ENCODE assay signal across 31 cellular contexts in genomic region chr2:133789743-133790142, GRCh38.
DNase-seq lines count a peak whose midpoint lies in the region; ATAC-seq and TF ChIP-seq lines count a peak whose summit lies in the region.
"Had no signal": no experiment of that assay in that cellular context is flagged by ENCODE, and none has a peak within 500 bp of the region (broad histone marks: within the 10 kb centered on the region; RNA-seq: fewer than 3 reads in every experiment).

No MANE protein-coding gene starts in this region.

- peak overlapping the region; percentile 62 for H4K8ac ChIP-seq in mesenchymal stem cell (ENCODE audit: low read length)

- H3F3A ChIP-seq in GM23338 (replicated peaks; ENCODE audit: low read depth), result no peaks in the 10 kb centered on the region

- H3K4me3 Mint-ChIP-seq in GM23338, result no peak overlapping the region
- H3K4me3 Mint-ChIP-seq: activated naive CD4-positive, alpha-beta T cell treated with anti-CD3 and anti-CD28 coated beads for 36 hours; naive B cell; stimulated activated memory B cell treated with anti-CD40 and anti-IgM and Interleukin-4, amounts not matched to agents 10 μg/mL and 1 μg/mL and 100 μg/mL, for 72 hours; T-cell had no signal

- no peaks in the 10 kb centered on the region for H4K20me1 ChIP-seq in GM23338 (replicated peaks; ENCODE audit: insufficient read depth)
- H4K20me1 ChIP-seq: BLaER1 treated with 17β-estradiol and CSF1 and Interleukin-3, amounts not matched to agents 10 nM and 100 nM had no signal

- no peak overlapping the region for H2BK12ac ChIP-seq in mesenchymal stem cell (ENCODE audit: low read length in 2 of 2)

- H3K4ac ChIP-seq in mesenchymal stem cell (ENCODE audit: low read depth in 1 of 2, low read length in 2 of 2), result no peak overlapping the region

- no peak overlapping the region for H3K14ac ChIP-seq in mesenchymal stem cell (ENCODE audit: low read length in 2 of 2)

- H3K18ac ChIP-seq in mesenchymal stem cell (ENCODE audit: low read depth in 1 of 2, low read length in 2 of 2), result no peak overlapping the region

- H2BK120ac ChIP-seq in mesenchymal stem cell (ENCODE audit: low read depth, low read length), result no peak overlapping the region

- peaks cover 12% of the 10 kb centered on the region; the same call in 2 of the 3 replicates for H3K9me3 Mint-ChIP-seq in GM23338

- TF ChIP-seq CTCF in GM23338 (conservative IDR thresholded peaks at IDR 0.05; ENCODE audit: low read depth in 2 of 2), result no peak
- no peak for TF ChIP-seq CTCF in choroid plexus epithelial cell (conservative IDR thresholded peaks at IDR 0.05; ENCODE audit: low read depth, low read length)

- no peak overlapping the region for H2BK15ac ChIP-seq in mesenchymal stem cell (ENCODE audit: low read depth, poor library complexity, severe bottlenecking)

- H3K4me1 ChIP-seq in GM23338 (ENCODE audit: insufficient read depth) (no peaks in the 10 kb centered on the region), mesenchymal stem cell (ENCODE audit: control insufficient read depth, insufficient read depth, low read depth, low read length) (peaks cover 5% of the 10 kb centered on the region)
- H3K4me1 ChIP-seq: adrenal gland; BLaER1 treated with 17β-estradiol and CSF1 and Interleukin-3, amounts not matched to agents 10 nM and 100 nM; breast epithelium; Caco-2; foreskin keratinocyte; heart left ventricle; sigmoid colon; SJCRH30; upper lobe of right lung had no signal

- no peaks in the 10 kb centered on the region for H3K79me1 ChIP-seq in mesenchymal stem cell (replicated peaks; ENCODE audit: low read length, poor library complexity, severe bottlenecking)

- H3K23ac ChIP-seq in mesenchymal stem cell (ENCODE audit: low read length in 2 of 2), result no peak overlapping the region

- peak overlapping the region; percentile 4 for H2AK5ac ChIP-seq in mesenchymal stem cell (ENCODE audit: low read length, severe bottlenecking)

- H3K4me2 ChIP-seq in GM23338 (no peak overlapping the region), mesenchymal stem cell (ENCODE audit: low read length, poor library complexity, severe bottlenecking) (no peak overlapping the region)
- H3K4me2 ChIP-seq: BLaER1 treated with 17β-estradiol and CSF1 and Interleukin-3, amounts not matched to agents 10 nM and 100 nM had no signal

- H2AFZ ChIP-seq in GM23338, result no peak overlapping the region
- no peak overlapping the region for H2AFZ ChIP-seq in mesenchymal stem cell (ENCODE audit: low read depth, low read length)
- H2AFZ ChIP-seq: GM23248 had no signal

- no peak overlapping the region for H4K91ac ChIP-seq in mesenchymal stem cell (ENCODE audit: low read length)

- ATAC-seq in GM23338, result peak; percentile 35; the same call in 2 of the 3 replicates
- ATAC-seq in GM18867 (IDR thresholded peaks at IDR 0.05; ENCODE audit: unreplicated experiment), result no peak
- ATAC-seq: esophagus mucosa; foreskin keratinocyte; heart left ventricle; stimulated activated memory B cell treated with anti-CD40 and anti-IgM and Interleukin-4, amounts not matched to agents 10 μg/mL and 1 μg/mL and 100 μg/mL, for 72 hours; T-cell; upper lobe of right lung had no signal

- H3K4me3 ChIP-seq in GM23338, result no peak overlapping the region
- H3K4me3 ChIP-seq in MG63, result no peak overlapping the region
- H3K4me3 ChIP-seq in choroid plexus epithelial cell (ENCODE audit: low read depth, low read length), result no peak overlapping the region
- H3K4me3 ChIP-seq in mesenchymal stem cell (ENCODE audit: insufficient read depth in 1 of 2, low read depth in 1 of 2, low read length in 2 of 2), result no peak overlapping the region
- H3K4me3 ChIP-seq: adrenal gland; BLaER1 treated with 17β-estradiol and CSF1 and Interleukin-3, amounts not matched to agents 10 nM and 100 nM; breast epithelium; GM23248; heart left ventricle; sigmoid colon; SJCRH30; upper lobe of right lung had no signal

- H3K4me1 Mint-ChIP-seq in GM23338, result peaks cover 4% of the 10 kb centered on the region; the same call in 2 of the 3 replicates
- H3K4me1 Mint-ChIP-seq: naive B cell; stimulated activated memory B cell treated with anti-CD40 and anti-IgM and Interleukin-4, amounts not matched to agents 10 μg/mL and 1 μg/mL and 100 μg/mL, for 72 hours; T-cell had no signal

- no peaks in the 10 kb centered on the region for H3K79me2 ChIP-seq in GM23338 (replicated peaks; ENCODE audit: insufficient read depth)

- no peak overlapping the region for H3K27ac Mint-ChIP-seq in GM23338
- H3K27ac Mint-ChIP-seq: activated naive CD4-positive, alpha-beta T cell treated with anti-CD3 and anti-CD28 coated beads for 36 hours; naive B cell; progenitor cell of endocrine pancreas; stimulated activated memory B cell treated with anti-CD40 and anti-IgM and Interleukin-4, amounts not matched to agents 10 μg/mL and 1 μg/mL and 100 μg/mL, for 72 hours; T-cell had no signal

- DNase-seq in GM23338 (ENCODE audit: low spot score) (no peak), MG63 (peak; percentile 67), choroid plexus epithelial cell (ENCODE audit: low read depth) (peak; percentile 61), mesenchymal stem cell (no peak), HK-2 (ENCODE audit: unreplicated experiment) (no peak)
- no peak for DNase-seq in activated CD4-positive, CD25-positive, alpha-beta regulatory T cell treated with anti-CD3 and anti-CD28 coated beads, Interleukin-2, amount 50 U/mL, for 72 hours
- DNase-seq: activated CD4-positive, alpha-beta T cell treated with anti-CD3 and anti-CD28 coated beads, Interleukin-2, amount 50 U/mL, for 4 hours; activated CD4-positive, CD25-positive, alpha-beta regulatory T cell; activated naive CD4-positive, alpha-beta T cell treated with anti-CD3 and anti-CD28 coated beads for 36 hours; adrenal gland; Caco-2; cortex of kidney; DND-41; foreskin keratinocyte; GM23248; heart left ventricle; MM.1S; naive B cell; NCI-H510A treated with DMSO at 0.1 percent for 48 hours; sigmoid colon; SJCRH30; stimulated activated CD4-positive, alpha-beta T cell treated with anti-CD3 and anti-CD28 coated beads, Interleukin-4, amount 100 ng/mL, for 4 hours; T-cell; upper lobe of right lung had no signal

- no peak overlapping the region for H3K9ac ChIP-seq in mesenchymal stem cell (ENCODE audit: low read length)
- H3K9ac ChIP-seq: BLaER1 treated with 17β-estradiol and CSF1 and Interleukin-3, amounts not matched to agents 10 nM and 100 nM; GM23248 had no signal

- no peaks in the 10 kb centered on the region for H3K27me3 Mint-ChIP-seq in GM23338 (ENCODE audit: insufficient read depth, low read depth, poor library complexity)

- no peaks in the 10 kb centered on the region for H3K36me3 ChIP-seq in GM23338 (ENCODE audit: insufficient read depth)
- H3K36me3 ChIP-seq in MG63, result no peaks in the 10 kb centered on the region
- no peaks in the 10 kb centered on the region for H3K36me3 ChIP-seq in mesenchymal stem cell (ENCODE audit: control insufficient read depth in 1 of 2, insufficient read depth in 2 of 2, low read depth in 1 of 2, low read length in 2 of 2)
- H3K36me3 ChIP-seq: adrenal gland; BLaER1 treated with 17β-estradiol and CSF1 and Interleukin-3, amounts not matched to agents 10 nM and 100 nM; breast epithelium; heart left ventricle; neutrophil; sigmoid colon; SJCRH30; upper lobe of right lung had no signal

- no peaks in the 10 kb centered on the region for H3K36me3 Mint-ChIP-seq in GM23338 (ENCODE audit: low read depth)
- H3K36me3 Mint-ChIP-seq: stimulated activated memory B cell treated with anti-CD40 and anti-IgM and Interleukin-4, amounts not matched to agents 10 μg/mL and 1 μg/mL and 100 μg/mL, for 72 hours; T-cell had no signal

- H2BK5ac ChIP-seq in mesenchymal stem cell (ENCODE audit: low read depth, low read length, poor library complexity, severe bottlenecking), result no peak overlapping the region

- H3K27me3 ChIP-seq in GM23338 (ENCODE audit: insufficient read depth) (no peaks in the 10 kb centered on the region), MG63 (no peaks in the 10 kb centered on the region), mesenchymal stem cell (ENCODE audit: control insufficient read depth in 1 of 2, insufficient read depth in 1 of 2, low read length in 2 of 2) (no peaks in the 10 kb centered on the region)
- H3K27me3 ChIP-seq: adrenal gland; BLaER1 treated with 17β-estradiol and CSF1 and Interleukin-3, amounts not matched to agents 10 nM and 100 nM; breast epithelium; foreskin keratinocyte; heart left ventricle; neutrophil; sigmoid colon; upper lobe of right lung had no signal

- WGBS in mesenchymal stem cell, result 73% methylated on average over 4 of the region's 4 CpGs

- H3K27ac ChIP-seq in GM23338 (ENCODE audit: low read depth) (no peak overlapping the region), mesenchymal stem cell (ENCODE audit: low read length, poor library complexity, severe bottlenecking) (no peak overlapping the region)
- H3K27ac ChIP-seq: adrenal gland; BLaER1 treated with 17β-estradiol and CSF1 and Interleukin-3, amounts not matched to agents 10 nM and 100 nM; breast epithelium; foreskin keratinocyte; heart left ventricle; neutrophil; sigmoid colon; SJCRH30; upper lobe of right lung had no signal

- H3K9me3 ChIP-seq in MG63 (peaks cover 6% of the 10 kb centered on the region; the same call in 1 of the 2 replicates), mesenchymal stem cell (ENCODE audit: control insufficient read depth, low read length) (peaks cover 14% of the 10 kb centered on the region)
- H3K9me3 ChIP-seq: neutrophil, upper lobe of right lung had no signal

- H3K9me2 ChIP-seq in GM23338 (ENCODE audit: insufficient read depth), result no peaks in the 10 kb centered on the region

TF ChIP-seq in GM23338, 12 proteins besides CTCF, POLR2A, EP300 and RAD21 (continues in another document):
- TF ChIP-seq ETS1 (IDR thresholded peaks at IDR 0.05) (no peak), STAT1 (IDR thresholded peaks at IDR 0.05; ENCODE audit: unreplicated experiment) (no peak), POLR2AphosphoS5 (IDR thresholded peaks at IDR 0.05; ENCODE audit: low read depth) (no peak), CREB1 (CRISPR knock-in tag; IDR thresholded peaks at IDR 0.05; ENCODE audit: low read depth) (no peak), ZNF114 (CRISPR knock-in tag; IDR thresholded peaks at IDR 0.05) (no peak), ZNF331 (CRISPR knock-in tag; IDR thresholded peaks at IDR 0.05; ENCODE audit: low read depth) (no peak), NANOG (IDR thresholded peaks at IDR 0.05; ENCODE audit: borderline replicate concordance) (no peak), JUNB (IDR thresholded peaks at IDR 0.05; ENCODE audit: unreplicated experiment) (no peak)

Comparison
In these comparisons a context has a peak if more than half of its experiments do, and no peak if none do; other contexts are left out.
1. DNase-seq: peak in MG63 (single experiment) and choroid plexus epithelial cell (single experiment); none in GM23338 (single experiment), mesenchymal stem cell (single experiment), activated CD4-positive, CD25-positive, alpha-beta regulatory T cell treated with anti-CD3 and anti-CD28 coated beads, Interleukin-2, amount 50 U/mL, for 72 hours (single experiment) and HK-2 (single experiment).